In the genomic region with DNA sequence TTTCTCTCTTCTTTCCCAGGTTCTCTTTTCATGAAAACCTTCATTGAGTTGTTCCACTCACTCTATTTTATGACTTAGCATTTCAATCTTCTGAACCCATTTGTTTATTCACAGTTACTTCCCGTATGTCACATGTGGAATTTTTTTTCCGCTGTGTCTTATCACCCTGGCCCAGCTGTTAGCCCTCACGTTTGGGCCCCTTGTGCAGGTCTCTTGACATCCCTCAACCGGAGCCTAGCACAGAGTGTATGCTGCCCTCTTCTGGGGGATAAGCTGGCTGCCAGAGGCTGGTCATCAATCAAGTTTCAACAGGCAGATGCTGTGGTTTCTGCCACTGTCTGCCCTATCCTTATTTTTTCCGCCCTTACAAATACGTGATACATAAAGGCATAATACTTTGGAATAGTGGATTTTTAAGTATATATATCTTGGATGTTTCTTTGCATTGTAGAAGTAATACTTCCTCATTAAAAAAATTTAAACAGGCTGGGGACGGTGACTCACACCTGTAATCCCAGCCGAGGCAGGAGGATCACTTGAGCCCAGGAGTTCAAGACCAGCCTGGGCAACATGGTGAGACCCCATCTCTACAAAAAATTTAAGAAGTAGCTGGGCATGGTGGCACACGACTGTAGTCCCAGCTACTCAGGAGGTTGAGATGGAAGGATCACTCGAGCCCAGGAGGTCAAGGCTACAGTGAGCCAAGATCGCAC, we compare ENCODE assay signal across 8 cellular contexts. TPM values are rescaled to one million over a fixed set of nuclear protein-coding genes. Genes with fewer than 3 reads are reported as not detected.
DNase-seq lines count a peak whose midpoint lies in the region; ATAC-seq, FAIRE-seq and TF ChIP-seq lines count a peak whose summit lies in the region.

No MANE protein-coding gene starts in this region.

- no peaks in the 10 kb centered on the region for H3K9me3 Mint-ChIP-seq in activated T-helper 1 cell treated with anti-CD3 and anti-CD28 coated beads, Interleukin-12 subunit alpha, Interleukin-12 subunit beta, Interleukin-2, Interleukin-4 antibody, amounts not matched to agents 30 ng/mL and 10 ng/mL and 1 ng/mL, durations not matched to agents 14 hours and 24 hours and 36 hours

- no peaks in the 10 kb centered on the region for H3K27me3 ChIP-seq in right cardiac atrium (ENCODE audit: control insufficient read depth, insufficient read depth)

- H3K4me1 ChIP-seq in right cardiac atrium (ENCODE audit: control insufficient read depth, insufficient read depth, low read length) = no peaks in the 10 kb centered on the region

- peaks cover 28% of the 10 kb centered on the region for H3K36me3 Mint-ChIP-seq in activated T-helper 1 cell treated with anti-CD3 and anti-CD28 coated beads, Interleukin-12 subunit alpha, Interleukin-12 subunit beta, Interleukin-2, Interleukin-4 antibody, amounts not matched to agents 30 ng/mL and 10 ng/mL and 1 ng/mL, durations not matched to agents 14 hours and 24 hours and 36 hours (ENCODE audit: low read depth)

- DNase-seq in Right ventricle myocardium superior = no peak
- DNase-seq in cardiac septum (ENCODE audit: low spot score) = no peak
- DNase-seq in NCI-H748 (lab: John Stamatoyannopoulos, UW; ENCODE audit: unreplicated experiment) = peak; percentile 60
- peak; percentile 35 for DNase-seq in activated T-helper 1 cell treated with anti-CD3 and anti-CD28 coated beads, Interleukin-12 subunit alpha, Interleukin-12 subunit beta, Interleukin-2, Interleukin-4 antibody, amounts not matched to agents 30 ng/mL and 10 ng/mL and 1 ng/mL, durations not matched to agents 14 hours and 24 hours and 36 hours (ENCODE audit: low spot score)
- DNase-seq in right cardiac atrium = peak; percentile 51 to 66 (median 56)
- peak; percentile 44 for DNase-seq in stimulated activated CD4-positive, alpha-beta T cell treated with anti-CD3 and anti-CD28 coated beads, Interleukin-4, amount 100 ng/mL, for 24 hours
- DNase-seq in GM12891 (ENCODE audit: insufficient read length, low spot score) = no peak
- no peak for DNase-seq in activated gamma-delta T cell (lab: John Stamatoyannopoulos, UW)

- H3K27ac Mint-ChIP-seq in activated T-helper 1 cell treated with anti-CD3 and anti-CD28 coated beads, Interleukin-12 subunit alpha, Interleukin-12 subunit beta, Interleukin-2, Interleukin-4 antibody, amounts not matched to agents 30 ng/mL and 10 ng/mL and 1 ng/mL, durations not matched to agents 14 hours and 24 hours and 36 hours = peak overlapping the region; percentile 32

- peaks cover 32% of the 10 kb centered on the region for H3K4me1 Mint-ChIP-seq in activated T-helper 1 cell treated with anti-CD3 and anti-CD28 coated beads, Interleukin-12 subunit alpha, Interleukin-12 subunit beta, Interleukin-2, Interleukin-4 antibody, amounts not matched to agents 30 ng/mL and 10 ng/mL and 1 ng/mL, durations not matched to agents 14 hours and 24 hours and 36 hours (ENCODE audit: low read depth)

- H3K4me3 Mint-ChIP-seq in activated T-helper 1 cell treated with anti-CD3 and anti-CD28 coated beads, Interleukin-12 subunit alpha, Interleukin-12 subunit beta, Interleukin-2, Interleukin-4 antibody, amounts not matched to agents 30 ng/mL and 10 ng/mL and 1 ng/mL, durations not matched to agents 14 hours and 24 hours and 36 hours = no peak overlapping the region

- H3K9me3 ChIP-seq in right cardiac atrium (ENCODE audit: control insufficient read depth, low read length) = no peaks in the 10 kb centered on the region

- intact Hi-C loops in Right ventricle myocardium superior (cut with DNase I) = no loop called here
- intact Hi-C loops in cardiac septum (cut with DNase I) = no loop called here
- intact Hi-C loops in activated T-helper 1 cell treated with anti-CD3 and anti-CD28 coated beads, Interleukin-12 subunit alpha, Interleukin-12 subunit beta, Interleukin-2, Interleukin-4 antibody, amounts not matched to agents 30 ng/mL and 10 ng/mL and 1 ng/mL, durations not matched to agents 14 hours and 24 hours and 36 hours (cut with micrococcal nuclease) = loop anchor here (1.0 kb wide), 3 partner anchors 93 to 297 kb away; no protein-coding TSS in a partner anchor
- intact Hi-C loops in right cardiac atrium (cut with DNase I) = no loop called here

- 60% methylated on average over 11 of the region's 11 CpGs for WGBS in right cardiac atrium

- no peak overlapping the region for H3K4me3 ChIP-seq in right cardiac atrium (ENCODE audit: low read length)

- TF ChIP-seq POLR2A in GM12891 (IDR thresholded peaks at IDR 0.05; ENCODE audit: low read depth, low read length) = no peak

- ATAC-seq in Right ventricle myocardium superior (ENCODE audit: poor library complexity) (peak; percentile 54), right cardiac atrium (peak; percentile 53 to 61)

- no peak for FAIRE-seq in GM12891 (lab: Jason Lieb, UNC)

- no peak overlapping the region for H3K27ac ChIP-seq in right cardiac atrium (ENCODE audit: low read length)

- H3K27me3 Mint-ChIP-seq in activated T-helper 1 cell treated with anti-CD3 and anti-CD28 coated beads, Interleukin-12 subunit alpha, Interleukin-12 subunit beta, Interleukin-2, Interleukin-4 antibody, amounts not matched to agents 30 ng/mL and 10 ng/mL and 1 ng/mL, durations not matched to agents 14 hours and 24 hours and 36 hours (ENCODE audit: insufficient read depth) = no peaks in the 10 kb centered on the region

TF ChIP-seq in GM12891, 5 proteins besides CTCF, POLR2A, EP300 and RAD21:
- TF ChIP-seq PAX5 (IDR thresholded peaks at IDR 0.05; ENCODE audit: insufficient read depth, low read length, severe bottlenecking) (no peak), POU2F2 (IDR thresholded peaks at IDR 0.05; ENCODE audit: low read depth, low read length) (no peak), SPI1 (IDR thresholded peaks at IDR 0.05; ENCODE audit: low read depth, low read length) (no peak), POLR2AphosphoS5 (IDR thresholded peaks at IDR 0.05; ENCODE audit: low read depth, low read length) (no peak), TAF1 (IDR thresholded peaks at IDR 0.05; ENCODE audit: low read depth, low read length) (no peak)

RNA-seq across cellular contexts. Expression of a gene that starts 38.8 kb away (rescaled TPM):
- total RNA-seq in Right ventricle myocardium superior (14.9 TPM), cardiac septum (13.2 TPM), right cardiac atrium (10 to 100 TPM; 18.0 to 22.9 (median 22.2) TPM)
- total RNA-seq in activated T-helper 1 cell treated with anti-CD3 and anti-CD28 coated beads, Interleukin-12 subunit alpha, Interleukin-12 subunit beta, Interleukin-2, Interleukin-4 antibody, amounts not matched to agents 30 ng/mL and 10 ng/mL and 1 ng/mL, durations not matched to agents 14 hours and 24 hours and 36 hours = 30.0 and 34.2 TPM in 2 replicates
- 15.7 TPM for polyA plus RNA-seq in right cardiac atrium
- 12.3 TPM for polyA plus RNA-seq in GM12891 (2012; ENCODE audit: low read depth, missing spikeins)

RNA-seq across cellular contexts. Expression of a gene that starts 57.0 kb away (rescaled TPM):
- not detected for total RNA-seq in Right ventricle myocardium superior
- total RNA-seq in cardiac septum = 1.0 TPM
- total RNA-seq in activated T-helper 1 cell treated with anti-CD3 and anti-CD28 coated beads, Interleukin-12 subunit alpha, Interleukin-12 subunit beta, Interleukin-2, Interleukin-4 antibody, amounts not matched to agents 30 ng/mL and 10 ng/mL and 1 ng/mL, durations not matched to agents 14 hours and 24 hours and 36 hours = 7.7 and 9.9 TPM in 2 replicates
- 1 to 10 TPM in 1 of 4 donors, under 1 TPM in 1, not detected in 2; 0.15 to 1.0 TPM for total RNA-seq in right cardiac atrium
- polyA plus RNA-seq in right cardiac atrium = 0.16 TPM
- 1.5 TPM for polyA plus RNA-seq in GM12891 (2012; ENCODE audit: low read depth, missing spikeins)

RNA-seq across cellular contexts. Expression of a gene that starts 57.4 kb away (rescaled TPM):
- total RNA-seq in Right ventricle myocardium superior (5.6 TPM), cardiac septum (9.1 TPM), right cardiac atrium (1 to 10 TPM; 6.4 to 9.2 (median 7.7) TPM)
- total RNA-seq in activated T-helper 1 cell treated with anti-CD3 and anti-CD28 coated beads, Interleukin-12 subunit alpha, Interleukin-12 subunit beta, Interleukin-2, Interleukin-4 antibody, amounts not matched to agents 30 ng/mL and 10 ng/mL and 1 ng/mL, durations not matched to agents 14 hours and 24 hours and 36 hours = 20.8 and 21.2 TPM in 2 replicates
- 4.6 TPM for polyA plus RNA-seq in right cardiac atrium
- 9.2 TPM for polyA plus RNA-seq in GM12891 (2012; ENCODE audit: low read depth, missing spikeins)

Comparison
In these comparisons a context has a peak if more than half of its experiments do, and no peak if none do; other contexts are left out.
1. DNase-seq: peak in NCI-H748 (single experiment), activated T-helper 1 cell treated with anti-CD3 and anti-CD28 coated beads, Interleukin-12 subunit alpha, Interleukin-12 subunit beta, Interleukin-2, Interleukin-4 antibody, amounts not matched to agents 30 ng/mL and 10 ng/mL and 1 ng/mL, durations not matched to agents 14 hours and 24 hours and 36 hours (single experiment), right cardiac atrium (3 of 3) and stimulated activated CD4-positive, alpha-beta T cell treated with anti-CD3 and anti-CD28 coated beads, Interleukin-4, amount 100 ng/mL, for 24 hours (single experiment); none in Right ventricle myocardium superior (single experiment), cardiac septum (single experiment), GM12891 (single experiment) and activated gamma-delta T cell (single experiment).